Comparison of ENCODE assay signal across 10 cellular contexts in the genomic region with DNA sequence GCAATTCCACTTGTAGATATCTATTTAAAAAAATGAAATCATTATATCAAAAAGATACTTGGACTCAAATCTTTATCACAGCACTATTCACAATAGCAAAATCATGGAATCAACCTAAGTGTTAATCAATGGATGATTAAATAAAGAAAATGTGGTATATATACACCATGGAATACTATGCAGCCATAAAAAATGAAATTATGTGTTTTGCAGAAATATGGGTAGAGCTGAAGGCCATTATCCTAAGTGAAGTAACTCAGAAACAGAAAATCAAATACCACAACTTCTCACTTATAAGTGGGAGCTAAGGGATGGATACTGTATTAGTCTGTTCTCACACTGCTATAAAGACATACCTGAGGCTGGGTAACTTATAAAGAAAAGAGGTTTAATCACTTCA.
"Had no signal": no experiment of that assay in that cellular context is flagged by ENCODE, and none has a peak within 500 bp of the region (broad histone marks: within the 10 kb centered on the region; RNA-seq: fewer than 3 reads in every experiment).

No MANE protein-coding gene starts in this region.

- ATAC-seq: GM23338, HCT116 had no signal

- H3K9ac ChIP-seq: GM23248 had no signal

- H3K36me3 ChIP-seq: HAP-1 had no signal

- H3K4me3 ChIP-seq: GM23248, GM23338, HAP-1 had no signal

- DNase-seq: GM23248, GOT3, H7, H9, HCEC 1CT, HFFc6 had no signal

- FAIRE-seq: H54 had no signal

- H3K9me3 ChIP-seq: HAP-1 had no signal

- H3K4me2 ChIP-seq: GM23338 had no signal

- H2AFZ ChIP-seq: GM23248, GM23338 had no signal

- H3K27ac ChIP-seq: GM23248 had no signal
